Comparison of ENCODE assay signal across 8 cellular contexts in the genomic region with DNA sequence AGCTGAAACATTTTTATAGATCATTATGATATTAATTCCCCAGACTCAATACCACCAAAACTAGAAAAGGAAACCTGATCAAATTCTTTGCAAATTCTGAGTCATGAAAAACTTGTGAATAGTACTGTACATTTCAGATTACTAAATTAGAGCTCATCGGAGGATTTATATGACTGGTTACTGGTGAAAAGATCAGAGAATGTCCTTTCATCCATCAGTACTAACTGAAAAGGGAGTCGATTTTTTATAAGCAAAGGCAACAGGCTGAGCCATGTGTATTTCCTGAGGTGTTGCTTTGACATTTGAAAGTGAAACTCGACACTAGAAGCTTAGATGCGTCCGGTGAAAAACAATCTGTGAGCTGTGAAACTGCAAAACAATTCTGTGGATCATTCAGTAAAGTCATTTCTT.
A peak's percentile ranks its signal among the peaks of the same experiment; 100 is the strongest.
DNase-seq lines count a peak whose midpoint lies in the region; ATAC-seq and TF ChIP-seq lines count a peak whose summit lies in the region.

No MANE protein-coding gene starts in this region.

- no peak overlapping the region for H3K27ac Mint-ChIP-seq in endothelial cell (ENCODE audit: unreplicated experiment)

- no peaks in the 10 kb centered on the region for H3K9me3 Mint-ChIP-seq in endothelial cell (ENCODE audit: unreplicated experiment)

- ATAC-seq in GM18505 (IDR thresholded peaks at IDR 0.05; ENCODE audit: unreplicated experiment) (peak; percentile 73), GM21619 (IDR thresholded peaks at IDR 0.05; ENCODE audit: unreplicated experiment) (peak; percentile 80)

- H3K4me2 ChIP-seq in OCI-LY3 (ENCODE audit: low read length): peak overlapping the region; percentile 96

- no peaks in the 10 kb centered on the region for H3K36me3 ChIP-seq in OCI-LY3 (replicated peaks; ENCODE audit: low read depth, low read length)
- H3K36me3 ChIP-seq in BE2C: no peaks in the 10 kb centered on the region

- no peaks in the 10 kb centered on the region for H3K9me3 ChIP-seq in OCI-LY3 (ENCODE audit: insufficient read depth, low read length)
- H3K9me3 ChIP-seq in BE2C: no peaks in the 10 kb centered on the region

- H3K27me3 ChIP-seq in OCI-LY3 (ENCODE audit: low read depth, low read length): peaks cover 5% of the 10 kb centered on the region; the same call in 1 of the 2 replicates
- no peaks in the 10 kb centered on the region for H3K27me3 ChIP-seq in BE2C

- DNase-seq in iris pigment epithelial cell (ENCODE audit: low read depth): peak; percentile 86
- DNase-seq in anterior cingulate cortex (lab: John Stamatoyannopoulos, UW): no peak
- no peak for DNase-seq in endothelial cell (ENCODE audit: low spot score)
- no peak for DNase-seq in NCI-H1930 (lab: John Stamatoyannopoulos, UW)
- DNase-seq in BE2C: no peak

- peaks cover 6% of the 10 kb centered on the region for H3K4me1 Mint-ChIP-seq in endothelial cell (ENCODE audit: unreplicated experiment)

- H3K4me1 ChIP-seq in OCI-LY3 (ENCODE audit: low read length) (peaks cover 32% of the 10 kb centered on the region), BE2C (peaks cover 3% of the 10 kb centered on the region; the same call in 1 of the 2 replicates)

- TF ChIP-seq POLR2A in GM18505 (IDR thresholded peaks at IDR 0.05; ENCODE audit: borderline replicate concordance, extremely low read depth, insufficient read depth, insufficient read length): no peak

- H3K27ac ChIP-seq in OCI-LY3 (ENCODE audit: low read length): peak overlapping the region; percentile 68

- no peaks in the 10 kb centered on the region for H4K20me1 ChIP-seq in OCI-LY3 (ENCODE audit: insufficient read depth, low read length)

- no peak overlapping the region for H3K4me3 Mint-ChIP-seq in endothelial cell (ENCODE audit: unreplicated experiment)

- TF ChIP-seq CTCF in OCI-LY3 (IDR thresholded peaks at IDR 0.05; ENCODE audit: low read depth, low read length) (no peak), endothelial cell (IDR thresholded peaks at IDR 0.05; ENCODE audit: unreplicated experiment) (no peak), BE2C (IDR thresholded peaks at IDR 0.05; ENCODE audit: low read depth, low read length) (no peak)

- peaks cover 2% of the 10 kb centered on the region for H3K27me3 Mint-ChIP-seq in endothelial cell (ENCODE audit: unreplicated experiment)

- no peaks in the 10 kb centered on the region for H3K36me3 Mint-ChIP-seq in endothelial cell (ENCODE audit: low read depth, unreplicated experiment)

- no peaks in the 10 kb centered on the region for H3K79me2 ChIP-seq in OCI-LY3 (ENCODE audit: low read length)

- peak overlapping the region; percentile 50 for H3K9ac ChIP-seq in OCI-LY3 (ENCODE audit: low read length)

- H3K4me3 ChIP-seq in OCI-LY3 (ENCODE audit: low read length): peak overlapping the region; percentile 73
- no peak overlapping the region for H3K4me3 ChIP-seq in BE2C (ENCODE audit: low read depth, low read length)

- peak overlapping the region; percentile 34 for H2AFZ ChIP-seq in OCI-LY3 (ENCODE audit: low read depth, low read length)
